In the genomic region with DNA sequence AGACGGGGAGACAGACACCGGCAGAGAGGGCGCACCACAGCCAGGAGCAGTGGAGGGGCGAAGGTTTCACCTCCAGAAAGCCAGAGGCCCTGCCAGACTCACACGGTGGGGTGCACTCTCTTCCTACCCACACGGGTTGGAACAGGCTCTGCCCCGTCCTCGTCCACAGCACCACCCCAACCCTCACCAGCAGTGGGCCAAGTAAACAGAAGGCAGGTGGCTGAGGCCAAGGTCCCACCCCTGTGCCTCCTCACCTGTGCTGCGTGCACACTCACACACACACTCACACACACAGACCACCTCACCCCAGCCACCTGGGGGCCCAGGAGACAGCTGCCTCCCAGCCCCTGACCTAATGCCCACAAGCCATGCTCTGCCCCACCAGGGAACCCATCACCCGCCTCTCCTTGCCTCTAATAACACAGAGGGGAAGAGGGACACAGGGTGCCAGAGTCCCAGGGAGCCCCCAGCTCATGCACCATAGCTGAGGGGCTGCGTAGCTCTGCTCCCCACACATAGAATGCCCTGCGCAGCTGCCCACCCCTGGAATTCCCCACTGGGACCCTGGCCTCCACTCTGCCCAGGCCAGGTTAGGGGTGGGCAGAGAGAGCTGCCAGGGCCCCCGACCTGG, we compare ENCODE assay signal across 10 cellular contexts. TPM values are rescaled to one million over a fixed set of nuclear protein-coding genes. Genes with fewer than 3 reads are reported as not detected.
DNase-seq lines count a peak whose midpoint lies in the region; ATAC-seq, FAIRE-seq and TF ChIP-seq lines count a peak whose summit lies in the region.
"Had no signal": no experiment of that assay in that cellular context is flagged by ENCODE, and none has a peak within 500 bp of the region (broad histone marks: within the 10 kb centered on the region; RNA-seq: fewer than 3 reads in every experiment).

No MANE protein-coding gene starts in this region.

- H3K27me3 ChIP-seq in GM12878 (replicated peaks in 1 of 2; ENCODE audit: control insufficient read depth in 2 of 2, insufficient read depth in 2 of 2, low read length in 1 of 2) (no peaks in the 10 kb centered on the region), right cardiac atrium (ENCODE audit: control insufficient read depth, insufficient read depth) (no peaks in the 10 kb centered on the region), skeletal muscle tissue (ENCODE audit: control insufficient read depth in 3 of 3, insufficient read depth in 3 of 3, low read length in 3 of 3) (no peaks in the 10 kb centered on the region)

- peaks cover 65% of the 10 kb centered on the region for H3K79me2 ChIP-seq in GM12878 (ENCODE audit: control insufficient read depth, insufficient read depth, low read length)

- H3K4me1 ChIP-seq in GM12878 (ENCODE audit: control insufficient read depth, insufficient read depth, low read length): peaks cover 42% of the 10 kb centered on the region
- H3K4me1 ChIP-seq in right cardiac atrium (ENCODE audit: control insufficient read depth, insufficient read depth, low read length): peaks cover 36% of the 10 kb centered on the region
- peaks cover 59 to 67% (median 62%) of the 10 kb centered on the region in 3 donors for H3K4me1 ChIP-seq in skeletal muscle tissue (ENCODE audit: control insufficient read depth in 3 of 3, insufficient read depth in 3 of 3, low read length in 3 of 3)

- H3K4me2 ChIP-seq in GM12878 (ENCODE audit: control insufficient read depth, insufficient read depth): peak overlapping the region; percentile 71

- peak; percentile 15 for ATAC-seq in GM12878
- ATAC-seq in right cardiac atrium: peak in 1 of 2 donors; percentile 1
- no peak for ATAC-seq in HG02623 (IDR thresholded peaks at IDR 0.05; ENCODE audit: unreplicated experiment)
- ATAC-seq: Panc1 had no signal

- POLR2A ChIA-PET in GM12878 (lab: Charles Lee): interaction anchor here (0.6 to 2.1 kb wide), 3 partner anchors 11 to 222 kb away, joined by 3 to 11 read pairs (median 5); no protein-coding TSS in a partner anchor

- peak overlapping the region; percentile 100 for H3K4me3 ChIP-seq in GM12878
- H3K4me3 ChIP-seq in right cardiac atrium (ENCODE audit: low read length): peak overlapping the region; percentile 36
- peak overlapping the region; percentile 60 to 70 (median 68) for H3K4me3 ChIP-seq in skeletal muscle tissue (ENCODE audit: low read length in 3 of 3)

- no peaks in the 10 kb centered on the region for H3K36me3 ChIP-seq in GM12878 (ENCODE audit: control insufficient read depth in 2 of 2, insufficient read depth in 2 of 2, low read length in 1 of 2)
- H3K36me3 ChIP-seq in skeletal muscle tissue (ENCODE audit: control insufficient read depth in 3 of 3, insufficient read depth in 3 of 3, low read length in 3 of 3): no peaks in the 10 kb centered on the region

- SMC1A ChIA-PET in GM12878 (lab: Charles Lee; ENCODE audit: uncharacterized antibody, unreplicated experiment): interaction anchor here (0.5 to 1.9 kb wide), 6 partner anchors 8 to 368 kb away, joined by 3 to 6 read pairs (median 3); no protein-coding TSS in a partner anchor

- no peaks in the 10 kb centered on the region for H3K27me3 Mint-ChIP-seq in progenitor cell of endocrine pancreas

- TF ChIP-seq RAD21 in GM12878 (IDR thresholded peaks at IDR 0.05; ENCODE audit: insufficient read depth, low read depth, low read length): no peak

- RAD21 ChIA-PET in GM12878 (lab: Charles Lee; ENCODE audit: unreplicated experiment): interaction anchor here (0.6 to 1.3 kb wide), 3 partner anchors 18 to 275 kb away, joined by 3 to 5 read pairs (median 3); no protein-coding TSS in a partner anchor

- FAIRE-seq in GM12878 (lab: Jason Lieb, UNC): no peak

- H3K27ac ChIP-seq in GM12878 (ENCODE audit: control insufficient read depth, insufficient read depth) (peak overlapping the region; percentile 41), right cardiac atrium (ENCODE audit: low read length) (peak overlapping the region; percentile 91), skeletal muscle tissue (ENCODE audit: low read depth, low read length) (peak overlapping the region; percentile 95)

- CTCF ChIA-PET in GM12878 (lab: Yijun Ruan, JAX): interaction anchor here (1.3 to 3.0 kb wide), 3 partner anchors 10 to 25 kb away, joined by 3 to 17 read pairs (median 5); no protein-coding TSS in a partner anchor

- H3K36me3 Mint-ChIP-seq in progenitor cell of endocrine pancreas (ENCODE audit: insufficient read depth): no peaks in the 10 kb centered on the region

- BruUV-seq in GM12878 (replicated peaks; lab: Mats Ljungman, UMichigan): no TSS peak

- H3K9me3 ChIP-seq in GM12878 (replicated peaks; ENCODE audit: control insufficient read depth, insufficient read depth, low read length) (no peaks in the 10 kb centered on the region), right cardiac atrium (ENCODE audit: control insufficient read depth, low read length) (no peaks in the 10 kb centered on the region), skeletal muscle tissue (ENCODE audit: control insufficient read depth in 3 of 3, low read length in 3 of 3) (no peaks in the 10 kb centered on the region)

- intact Hi-C loops in GM12878 (cut with micrococcal nuclease; ENCODE audit: unreplicated experiment) (no loop called here), right cardiac atrium (cut with DNase I) (no loop called here)

- peaks cover 20% of the 10 kb centered on the region for H3K4me1 Mint-ChIP-seq in progenitor cell of endocrine pancreas (ENCODE audit: low read depth)

- H3K4me3 Mint-ChIP-seq in progenitor cell of endocrine pancreas (ENCODE audit: low read depth): no peak overlapping the region

- no peaks in the 10 kb centered on the region for H3K9me3 Mint-ChIP-seq in progenitor cell of endocrine pancreas (ENCODE audit: low read depth)

- no peak overlapping the region for H3K27ac Mint-ChIP-seq in progenitor cell of endocrine pancreas

- no peaks in the 10 kb centered on the region for H4K20me1 ChIP-seq in GM12878 (ENCODE audit: control insufficient read depth, insufficient read depth)

- in situ Hi-C loops in G401 (cut with HindIII; ENCODE audit: low sequenced_read_pairs): no loop called here
- in situ Hi-C loops in GM12878 (cut with MboI): no loop called here

- DNase-seq in G401 (ENCODE audit: low spot score) (peak; percentile 58), GM12878 (ENCODE audit: low read depth, low spot score) (no peak), right cardiac atrium (peak in 2 of 3 donors; percentile 64 to 72), progenitor cell of endocrine pancreas (ENCODE audit: low spot score, unreplicated experiment) (no peak), SHP77 treated with DMSO at 0.1 percent for 48 hours (lab: John Stamatoyannopoulos, UW) (no peak), NCI-H187 treated with DMSO at 0.1 percent for 48 hours (lab: John Stamatoyannopoulos, UW) (no peak)
- DNase-seq: effector CD4-positive, alpha-beta T cell had no signal

- no peak for TF ChIP-seq CTCF in GM12878 (IDR thresholded peaks at IDR 0.05 in 2 of 3, conservative IDR thresholded peaks at IDR 0.05 in 1 of 3; ENCODE audit: control insufficient read depth in 2 of 3, extremely low read depth in 1 of 3, insufficient read depth in 1 of 3, low read depth in 3 of 3, low read length in 3 of 3)
- TF ChIP-seq CTCF in progenitor cell of endocrine pancreas (IDR thresholded peaks at IDR 0.05; ENCODE audit: unreplicated experiment): no peak

- TF ChIP-seq POLR2A in GM12878 (IDR thresholded peaks at IDR 0.05; ENCODE audit: low read depth, low read length): peak; percentile 48; the same call in 1 of the 2 replicates

- 91% methylated on average over 13 of the region's 13 CpGs for WGBS in GM12878 (ENCODE audit: insufficient coverage, insufficient replicate concordance, low lambda C conversion rate, missing lambda C conversion rate)
- 40% methylated on average over 13 of the region's 13 CpGs for WGBS in right cardiac atrium

- peak overlapping the region; percentile 56 for H3K9ac ChIP-seq in GM12878 (ENCODE audit: control insufficient read depth, insufficient read depth, low read length)
- peak overlapping the region; percentile 80 to 99 (median 98) for H3K9ac ChIP-seq in skeletal muscle tissue (ENCODE audit: low read depth in 1 of 3, low read length in 3 of 3)

- no peak for TF ChIP-seq EP300 in GM12878 (IDR thresholded peaks at IDR 0.05; ENCODE audit: borderline replicate concordance in 1 of 2, control insufficient read depth in 1 of 2, low read depth in 2 of 2, low read length in 2 of 2)

- H2AFZ ChIP-seq in GM12878 (ENCODE audit: control insufficient read depth, low read depth, low read length): no peak overlapping the region

RNA-seq across cellular contexts. Expression of gene CYB5R3, which starts 3.1 kb away (rescaled TPM):
- 39.0 and 44.6 TPM in 2 replicates for total RNA-seq in G401 (2014; rRNA removed; shearing (Covaris generic))
- total RNA-seq in GM12878 (2013; cell fraction: nucleolus; rRNA removed): 38.2 and 40.3 TPM in 2 replicates
- total RNA-seq in GM12878 (2014; rRNA removed): 33.3 and 46.8 TPM in 2 replicates
- total RNA-seq in GM12878 (2014; rRNA removed; fragmentation: Illumina TruSeq; extraction: Trizol): 20.5 and 22.9 TPM in 2 replicates
- total RNA-seq in GM12878 (2021): 81.7 and 83.8 TPM in 2 replicates
- 23.6 TPM for polyA plus RNA-seq in GM12878 (2011; ENCODE audit: low read depth)
- polyA plus RNA-seq in GM12878 (2011; rRNA removed): 21.0 and 70.3 TPM in 2 replicates
- polyA plus RNA-seq in GM12878 (2011; cell fraction: cytosol; rRNA removed): 82.7 and 87.2 TPM in 2 replicates
- polyA plus RNA-seq in GM12878 (2011; cell fraction: nucleus; rRNA removed): 56.1 and 64.4 TPM in 2 replicates
- polyA plus RNA-seq in GM12878 (2012): 62.8 and 80.6 TPM in 2 replicates
- 37.3 and 65.3 TPM in 2 replicates for polyA plus RNA-seq in GM12878 (2014; fragmentation: Illumina TruSeq; extraction: Trizol)
- 1 to 10 TPM; 2.0 to 3.5 TPM for polyA plus RNA-seq in GM12878 (2014; fragmentation: Nextera tagmentation; extraction: Ambion mirVana)
- 81.0 and 102 TPM in 2 replicates for polyA plus RNA-seq in GM12878 (2014; rRNA removed)
- polyA plus RNA-seq in GM12878 (2016; fragmentation: Nextera tagmentation; extraction: Ambion mirVana): 100 to 1,000 TPM; 104 to 119 TPM
- 49.7 and 58.4 TPM in 2 replicates for polyA minus RNA-seq in GM12878 (2011; rRNA and poly(A)+ RNA removed)
- 36.8 and 38.8 TPM in 2 replicates for polyA minus RNA-seq in GM12878 (2011; cell fraction: cytosol; rRNA and poly(A)+ RNA removed)
- polyA minus RNA-seq in GM12878 (2011; cell fraction: nucleus; rRNA and poly(A)+ RNA removed): 12.7 and 24.7 TPM in 2 replicates
- total RNA-seq in right cardiac atrium: 100 to 1,000 TPM; 343 to 487 (median 377) TPM
- 322 TPM for polyA plus RNA-seq in right cardiac atrium
- 28.7 TPM for total RNA-seq in skeletal muscle tissue
- 77.3 and 85.9 TPM in 2 replicates for total RNA-seq in progenitor cell of endocrine pancreas

RNA-seq across cellular contexts. Expression of gene ATP5MGL, which starts 5.7 kb away (rescaled TPM):
- not detected in 2 replicates for total RNA-seq in G401 (2014; rRNA removed; shearing (Covaris generic))
- 4.9 and 7.6 TPM in 2 replicates for total RNA-seq in GM12878 (2013; cell fraction: nucleolus; rRNA removed)
- total RNA-seq in GM12878 (2014; rRNA removed): 0.22 and 0.40 TPM in 2 replicates
- 0.85 TPM in 1 of 2 replicates, not detected in the other for total RNA-seq in GM12878 (2014; rRNA removed; fragmentation: Illumina TruSeq; extraction: Trizol)
- 0.43 and 0.46 TPM in 2 replicates for total RNA-seq in GM12878 (2021)
- not detected for polyA plus RNA-seq in GM12878 (2011; ENCODE audit: low read depth)
- 0.23 and 0.26 TPM in 2 replicates for polyA plus RNA-seq in GM12878 (2011; rRNA removed)
- not detected in 2 replicates for polyA plus RNA-seq in GM12878 (2011; cell fraction: cytosol; rRNA removed)
- 0.51 and 0.52 TPM in 2 replicates for polyA plus RNA-seq in GM12878 (2011; cell fraction: nucleus; rRNA removed)
- not detected in 2 replicates for polyA plus RNA-seq in GM12878 (2012)
- polyA plus RNA-seq in GM12878 (2014; fragmentation: Illumina TruSeq; extraction: Trizol): not detected in 2 replicates
- polyA plus RNA-seq in GM12878 (2014; fragmentation: Nextera tagmentation; extraction: Ambion mirVana): under 1 TPM; 0.24 to 0.60 TPM
- polyA plus RNA-seq in GM12878 (2014; rRNA removed): not detected in 2 replicates
- under 1 TPM; 0.47 to 0.71 TPM for polyA plus RNA-seq in GM12878 (2016; fragmentation: Nextera tagmentation; extraction: Ambion mirVana)
- 1.6 and 2.0 TPM in 2 replicates for polyA minus RNA-seq in GM12878 (2011; rRNA and poly(A)+ RNA removed)
- polyA minus RNA-seq in GM12878 (2011; cell fraction: cytosol; rRNA and poly(A)+ RNA removed): not detected in 2 replicates
- 3.0 and 3.5 TPM in 2 replicates for polyA minus RNA-seq in GM12878 (2011; cell fraction: nucleus; rRNA and poly(A)+ RNA removed)
- 1 to 10 TPM in 1 of 4 donors, under 1 TPM in 2, not detected in 1; 0.40 to 1.1 (median 0.47) TPM for total RNA-seq in right cardiac atrium
- polyA plus RNA-seq in right cardiac atrium: 0.16 TPM
- not detected for total RNA-seq in skeletal muscle tissue
- total RNA-seq in progenitor cell of endocrine pancreas: 0.40 and 0.89 TPM in 2 replicates

RNA-seq across cellular contexts. Expression of gene POLDIP3, which starts 31.4 kb away (rescaled TPM):
- 11.1 and 14.7 TPM in 2 replicates for total RNA-seq in G401 (2014; rRNA removed; shearing (Covaris generic))
- 25.8 and 29.0 TPM in 2 replicates for total RNA-seq in GM12878 (2013; cell fraction: nucleolus; rRNA removed)
- total RNA-seq in GM12878 (2014; rRNA removed) (32.9 and 38.9 TPM in 2 replicates), GM12878 (2014; rRNA removed; fragmentation: Illumina TruSeq; extraction: Trizol) (25.9 and 27.0 TPM in 2 replicates), GM12878 (2021) (54.1 and 55.9 TPM in 2 replicates), right cardiac atrium (10 to 100 TPM; 33.2 to 44.7 (median 38.7) TPM), skeletal muscle tissue (22.4 TPM), progenitor cell of endocrine pancreas (77.5 and 82.4 TPM in 2 replicates)
- polyA plus RNA-seq in GM12878 (2011; ENCODE audit: low read depth): 37.9 TPM
- polyA plus RNA-seq in GM12878 (2011; rRNA removed) (35.6 and 54.2 TPM in 2 replicates), GM12878 (2014; fragmentation: Illumina TruSeq; extraction: Trizol) (43.3 and 52.6 TPM in 2 replicates), GM12878 (2014; fragmentation: Nextera tagmentation; extraction: Ambion mirVana) (10 to 100 TPM; 14.8 to 19.3 TPM), GM12878 (2014; rRNA removed) (46.4 and 49.3 TPM in 2 replicates), GM12878 (2016; fragmentation: Nextera tagmentation; extraction: Ambion mirVana) (10 to 100 TPM; 60.1 to 60.2 TPM), right cardiac atrium (20.8 TPM)
- polyA plus RNA-seq in GM12878 (2011; cell fraction: cytosol; rRNA removed): 41.6 and 47.6 TPM in 2 replicates
- 54.4 and 62.1 TPM in 2 replicates for polyA plus RNA-seq in GM12878 (2011; cell fraction: nucleus; rRNA removed)
- 39.1 and 43.5 TPM in 2 replicates for polyA plus RNA-seq in GM12878 (2012)
- 33.2 and 42.9 TPM in 2 replicates for polyA minus RNA-seq in GM12878 (2011; rRNA and poly(A)+ RNA removed)
- 13.8 and 18.2 TPM in 2 replicates for polyA minus RNA-seq in GM12878 (2011; cell fraction: cytosol; rRNA and poly(A)+ RNA removed)
- 14.7 and 20.4 TPM in 2 replicates for polyA minus RNA-seq in GM12878 (2011; cell fraction: nucleus; rRNA and poly(A)+ RNA removed)

Comparison
In these comparisons a context has a peak if more than half of its experiments do, and no peak if none do; other contexts are left out.
1. DNase-seq: peak in G401 (single experiment) and right cardiac atrium (2 of 3); none in GM12878 (single experiment), progenitor cell of endocrine pancreas (single experiment), SHP77 treated with DMSO at 0.1 percent for 48 hours (single experiment) and NCI-H187 treated with DMSO at 0.1 percent for 48 hours (single experiment).
2. H3K27ac ChIP-seq: peak in every context shown above with its lines; median percentile 95 in skeletal muscle tissue; 91 in right cardiac atrium; 41 in GM12878.
3. H3K4me3 ChIP-seq: peak in every context shown above with its lines; median percentile 100 in GM12878; 68 in skeletal muscle tissue; 36 in right cardiac atrium.